ENCODE assay signal across 28 cellular contexts in the genomic region with DNA sequence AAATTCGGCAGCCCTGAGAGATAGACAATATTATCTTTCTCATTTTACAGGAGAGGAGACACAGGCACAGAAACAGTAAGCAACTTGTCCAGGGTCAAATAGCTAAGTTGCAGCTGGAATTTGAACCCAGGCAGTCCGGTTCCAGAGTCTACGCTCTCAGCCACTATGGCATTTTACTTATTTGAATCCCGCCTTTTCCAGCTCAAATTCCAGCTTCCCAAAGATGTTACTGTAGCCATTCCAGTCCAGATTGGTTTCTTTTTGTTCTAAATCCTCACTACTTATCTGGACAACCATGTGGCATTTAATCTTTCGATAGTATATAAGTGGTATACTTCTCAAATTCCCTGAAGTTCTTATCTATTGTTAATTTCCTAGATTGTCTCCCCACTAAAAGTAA.
DNase-seq lines count a peak whose midpoint lies in the region; ATAC-seq, FAIRE-seq and TF ChIP-seq lines count a peak whose summit lies in the region.
"Had no signal": no experiment of that assay in that cellular context is flagged by ENCODE, and none has a peak within 500 bp of the region (broad histone marks: within the 10 kb centered on the region; RNA-seq: fewer than 3 reads in every experiment).

No MANE protein-coding gene starts in this region.

- no peak for ATAC-seq in gastroesophageal sphincter
- ATAC-seq: A549 had no signal

- no peaks in the 10 kb centered on the region for H3K9me3 ChIP-seq in mesodermal cell (ENCODE audit: control insufficient read depth, low read length)
- H3K9me3 ChIP-seq in small intestine (ENCODE audit: control insufficient read depth, low read depth), result no peaks in the 10 kb centered on the region
- no peaks in the 10 kb centered on the region for H3K9me3 ChIP-seq in gastroesophageal sphincter
- H3K9me3 ChIP-seq: A549, HAP-1, MG63, SJSA1 had no signal

- no peak for TF ChIP-seq CTCF in gastroesophageal sphincter (IDR thresholded peaks at IDR 0.05)

- no peaks in the 10 kb centered on the region for H3K36me3 ChIP-seq in mesodermal cell (ENCODE audit: control insufficient read depth, insufficient read depth, low read length)
- no peaks in the 10 kb centered on the region for H3K36me3 ChIP-seq in small intestine (ENCODE audit: control insufficient read depth in 2 of 2, insufficient read depth in 2 of 2, low read length in 2 of 2)
- H3K36me3 ChIP-seq in gastroesophageal sphincter, result no peaks in the 10 kb centered on the region
- H3K36me3 ChIP-seq: HAP-1, MG63, SJSA1 had no signal

- 62 to 75% methylated on average over 3 to 4 of the region's 5 CpGs for WGBS in mesodermal cell (ENCODE audit: insufficient coverage in 2 of 2), 2 experiments
- 27 to 59% (median 39%) methylated on average over 5 of the region's 5 CpGs for WGBS in small intestine, 3 donors
- WGBS in gastroesophageal sphincter (ENCODE audit: low coverage in 1 of 2), 2 donors, result 65 to 82% methylated on average over 4 to 5 of the region's 5 CpGs

- H3K27ac ChIP-seq in mesodermal cell (ENCODE audit: low read depth, low read length, severe bottlenecking), result peak overlapping the region; percentile 3
- H3K27ac ChIP-seq in small intestine (ENCODE audit: low read depth in 1 of 2, low read length in 1 of 2), result no peak overlapping the region
- no peak overlapping the region for H3K27ac ChIP-seq in gastroesophageal sphincter
- H3K27ac ChIP-seq: A549; BLaER1 treated with 17β-estradiol and CSF1 and Interleukin-3, amounts not matched to agents 10 nM and 100 nM; SJSA1 had no signal

- H3K27me3 ChIP-seq in small intestine (ENCODE audit: control insufficient read depth in 2 of 2, insufficient read depth in 2 of 2, low read length in 2 of 2), result no peaks in the 10 kb centered on the region
- H3K27me3 ChIP-seq in gastroesophageal sphincter, result no peaks in the 10 kb centered on the region
- H3K27me3 ChIP-seq: BLaER1 treated with 17β-estradiol and CSF1 and Interleukin-3, amounts not matched to agents 10 nM and 100 nM; MG63; SJSA1 had no signal

- no peak for FAIRE-seq in small intestine (lab: Jason Lieb, UNC)
- FAIRE-seq: A549, G401.6, HTR-8/SVneo had no signal

- H3K4me3 ChIP-seq in mesodermal cell (ENCODE audit: extremely low read depth, insufficient read depth, low read length, poor library complexity, severe bottlenecking) (no peak overlapping the region), small intestine (ENCODE audit: low read depth in 1 of 2, low read length in 2 of 2) (no peak overlapping the region), gastroesophageal sphincter (no peak overlapping the region)
- H3K4me3 ChIP-seq: A549; BLaER1 treated with 17β-estradiol and CSF1 and Interleukin-3, amounts not matched to agents 10 nM and 100 nM; HAP-1; MG63; SJSA1 had no signal

- TF ChIP-seq POLR2A in gastroesophageal sphincter (IDR thresholded peaks at IDR 0.05), result no peak

- TF ChIP-seq EP300 in gastroesophageal sphincter (IDR thresholded peaks at IDR 0.05), result no peak

- H3K4me1 ChIP-seq in mesodermal cell (ENCODE audit: control insufficient read depth, insufficient read depth, low read length, poor library complexity, severe bottlenecking), result peaks cover 20% of the 10 kb centered on the region
- peaks cover 0 to 3% of the 10 kb centered on the region in 2 donors for H3K4me1 ChIP-seq in small intestine (ENCODE audit: control insufficient read depth in 2 of 2, insufficient read depth in 1 of 2, low read depth in 1 of 2, low read length in 1 of 2)
- H3K4me1 ChIP-seq in gastroesophageal sphincter, result peaks cover 0 to 12% (median 0%) of the 10 kb centered on the region in 3 donors
- H3K4me1 ChIP-seq: A549; BLaER1 treated with 17β-estradiol and CSF1 and Interleukin-3, amounts not matched to agents 10 nM and 100 nM; HAP-1; SJSA1 had no signal

- DNase-seq in NCI-H526 (lab: John Stamatoyannopoulos, UW) (peak; percentile 100), islet precursor cell (peak; percentile 42), small intestine (peak; percentile 73), 8988T (no peak), COR-L47 (lab: John Stamatoyannopoulos, UW) (no peak)
- DNase-seq: AML-193; CD4-positive, alpha-beta T cell; DMS53; GOT3; HFFc6; IMR-90; KG1; MG63; NCI-H1105 treated with DMSO at 0.1 percent for 48 hours; NCI-H1694; NCI-H2029 treated with DMSO at 0.1 percent for 48 hours; NCI-H2227 treated with DMSO at 0.1 percent for 48 hours; NK-92 treated with Interleukin-12 subunit alpha and Interleukin-12 subunit beta, amount 100 ng/mL, for 24 hours; Right ventricle myocardium superior; RPMI8226 had no signal

Comparison
In these comparisons a context has a peak if more than half of its experiments do, and no peak if none do; other contexts are left out.
1. DNase-seq: peak in NCI-H526 (2 of 2), islet precursor cell (single experiment) and small intestine (single experiment); none in 8988T (single experiment) and COR-L47 (single experiment).